In genomic region chr10:97319671-97320479, GRCh38 we compare ENCODE assay signal across 8 cellular contexts. TPM values are rescaled to one million over a fixed set of nuclear protein-coding genes. Genes with fewer than 3 reads are reported as not detected.
DNase-seq lines count a peak whose midpoint lies in the region; ATAC-seq and TF ChIP-seq lines count a peak whose summit lies in the region.

No MANE protein-coding gene starts in this region.

- 0 to 1% (median 1%) methylated on average over 15 to 83 of the region's 83 CpGs for WGBS in spleen, 5 donors

- H3K27ac ChIP-seq in spleen, result peak overlapping the region; percentile 98 to 99 (median 99)

- BruUV-seq in MCF 10A (replicated peaks; lab: Mats Ljungman, UMichigan), result no TSS peak

- H3K9me3 Mint-ChIP-seq in MCF 10A (ENCODE audit: unreplicated experiment), result no peaks in the 10 kb centered on the region

- H3K4me1 ChIP-seq in spleen, result peaks cover 17 to 75% (median 39%) of the 10 kb centered on the region in 6 donors

- CTCF ChIA-PET in MCF 10A (lab: Yijun Ruan, JAX), result interaction anchor here (0.5 to 3.0 kb wide), 10 partner anchors 10 to 233 kb away, joined by 3 to 31 read pairs (median 4); partner anchors contain the start of gene FRAT2

- POLR2A ChIA-PET in MCF 10A (lab: Yijun Ruan, JAX), result interaction anchor here (0.6 to 3.5 kb wide), 15 partner anchors 12 to 368 kb away, joined by 3 to 158 read pairs (median 4); partner anchors contain the start of genes ARHGAP19, FRAT2 and RRP12

- ATAC-seq in GM19025 (IDR thresholded peaks at IDR 0.05; ENCODE audit: low read depth, unreplicated experiment) (peak; percentile 26), HG03565 (IDR thresholded peaks at IDR 0.05; ENCODE audit: unreplicated experiment) (peak; percentile 22)

- no peaks in the 10 kb centered on the region for H3K27me3 Mint-ChIP-seq in MCF 10A (ENCODE audit: insufficient read depth, unreplicated experiment)

- intact Hi-C loops in MCF 10A (cut with micrococcal nuclease) (loop anchor here (1.0 to 2.0 kb wide), 3 partner anchors 13 to 41 kb away; partner anchors contain the start of gene ARHGAP19), spleen (cut with DNase I; ENCODE audit: low total_unique reads) (no loop called here)

- H3K27ac Mint-ChIP-seq in MCF 10A (ENCODE audit: low read depth, unreplicated experiment), result peak overlapping the region; percentile 39

- H3K4me3 ChIP-seq in AG10803 (ENCODE audit: low read length) (peak overlapping the region; percentile 81), spleen (peak overlapping the region; percentile 53 to 96 (median 87))

- no peak for TF ChIP-seq POLR2A in spleen (IDR thresholded peaks at IDR 0.05)

- TF ChIP-seq CTCF in AG10803 (conservative IDR thresholded peaks at IDR 0.05; ENCODE audit: low read length), result 0 out of 2 replicates have a peak, but pooled peaks have one; percentile 7
- TF ChIP-seq CTCF in MCF 10A (IDR thresholded peaks at IDR 0.05; ENCODE audit: unreplicated experiment), result no peak
- peak in 6 of 11 experiments; percentile 11 to 42 (median 26) for TF ChIP-seq CTCF in spleen (IDR thresholded peaks at IDR 0.05 in 8 of 11, conservative IDR thresholded peaks at IDR 0.05 in 3 of 11)

- H3K27me3 ChIP-seq in spleen (replicated peaks in 1 of 7), result no peaks in the 10 kb centered on the region

- no peaks in the 10 kb centered on the region for H3K36me3 Mint-ChIP-seq in MCF 10A (ENCODE audit: insufficient read depth, unreplicated experiment)

- no peaks in the 10 kb centered on the region for H3K36me3 ChIP-seq in spleen

- H3K9me3 ChIP-seq in spleen, result no peaks in the 10 kb centered on the region

- peak overlapping the region; percentile 80 for H3K4me3 Mint-ChIP-seq in MCF 10A (ENCODE audit: unreplicated experiment)

- H3K4me1 Mint-ChIP-seq in MCF 10A (ENCODE audit: insufficient read depth, unreplicated experiment), result peaks cover 8% of the 10 kb centered on the region

- DNase-seq in AG10803 (ENCODE audit: low read depth) (no peak), UCSD-AML1 (lab: John Stamatoyannopoulos, UW; ENCODE audit: unreplicated experiment) (peak; percentile 84), MCF 10A (ENCODE audit: unreplicated experiment) (no peak), inferior parietal cortex (ENCODE audit: extremely low spot score) (peak; percentile 44), spleen (peak; percentile 94), kidney glomerular epithelial cell (lab: John Stamatoyannopoulos, UW) (no peak)

RNA-seq across cellular contexts. Expression of gene FRAT1, which starts 0.8 kb away (rescaled TPM):
- total RNA-seq in MCF 10A (2022) (1.9 and 2.1 TPM in 2 replicates), spleen (10 to 100 TPM; 13.3 to 27.2 (median 21.5) TPM)
- 1 to 10 TPM; 6.0 to 7.8 (median 7.7) TPM for polyA plus RNA-seq in spleen

RNA-seq across cellular contexts. Expression of gene FRAT2, which starts 14.7 kb away (rescaled TPM):
- total RNA-seq in MCF 10A (2022), result 9.0 and 11.4 TPM in 2 replicates
- 10 to 100 TPM; 28.3 to 75.6 (median 46.3) TPM for total RNA-seq in spleen
- polyA plus RNA-seq in spleen, result 10 to 100 TPM; 12.3 to 19.9 (median 14.3) TPM

RNA-seq across cellular contexts. Expression of gene ARHGAP19, which starts 27.4 kb away (rescaled TPM):
- total RNA-seq in MCF 10A (2022) (10.6 and 11.7 TPM in 2 replicates), spleen (10 to 100 TPM; 17.5 to 35.3 (median 27.5) TPM)
- 1 to 10 TPM; 3.1 to 7.4 (median 5.1) TPM for polyA plus RNA-seq in spleen

Comparison
In these comparisons a context has a peak if more than half of its experiments do, and no peak if none do; other contexts are left out.
1. DNase-seq: peak in UCSD-AML1 (single experiment), inferior parietal cortex (single experiment) and spleen (single experiment); none in AG10803 (single experiment), MCF 10A (single experiment) and kidney glomerular epithelial cell (single experiment).